8 cellular contexts compared by ENCODE assay signal in genomic region chr2:240567137-240567871, GRCh38. TPM values are rescaled to one million over a fixed set of nuclear protein-coding genes. Genes with fewer than 3 reads are reported as not detected.
A peak's percentile ranks its signal among the peaks of the same experiment; 100 is the strongest.
DNase-seq lines count a peak whose midpoint lies in the region; ATAC-seq and TF ChIP-seq lines count a peak whose summit lies in the region.

No MANE protein-coding gene starts in this region.

- peak overlapping the region; percentile 76 for H3K4me3 Mint-ChIP-seq in mesothelial cell of epicardium

- peak in 1 of 2 experiments; percentile 59 for DNase-seq in HL-60 (ENCODE audit: low read depth in 1 of 2, low spot score in 1 of 2)
- DNase-seq in T-helper 22 cell (ENCODE audit: low read depth) = peak; percentile 28
- DNase-seq in dermis blood vessel endothelial cell = peak; percentile 27
- peak; percentile 14 to 38 for DNase-seq in mesothelial cell of epicardium (ENCODE audit: low spot score in 2 of 2, unreplicated experiment in 2 of 2)
- DNase-seq in uterus = peak; percentile 28 to 31
- DNase-seq in nucleus accumbens (lab: John Stamatoyannopoulos, UW) = no peak

- H3K27ac Mint-ChIP-seq in mesothelial cell of epicardium = peak overlapping the region; percentile 84

- peaks cover 28% of the 10 kb centered on the region for H3K4me1 Mint-ChIP-seq in mesothelial cell of epicardium

- H3K4me3 ChIP-seq in HL-60 (replicated peaks; ENCODE audit: insufficient read depth, low read length) (peak overlapping the region; percentile 56), uterus (peak overlapping the region; percentile 60 to 86)

- no peaks in the 10 kb centered on the region for H3K9me3 Mint-ChIP-seq in mesothelial cell of epicardium

- no peak for TF ChIP-seq POLR2A in uterus (IDR thresholded peaks at IDR 0.05)

- intact Hi-C loops in uterus (cut with DNase I; ENCODE audit: low total_unique reads) = no loop called here

- H3K36me3 ChIP-seq in uterus = no peaks in the 10 kb centered on the region

- H3K27me3 Mint-ChIP-seq in mesothelial cell of epicardium (ENCODE audit: low read depth) = no peaks in the 10 kb centered on the region

- H3K27ac ChIP-seq in HL-60 (replicated peaks) = peak overlapping the region; percentile 92
- peak overlapping the region; percentile 92 to 98 for H3K27ac ChIP-seq in uterus

- no peak for TF ChIP-seq CTCF in HL-60 (IDR thresholded peaks at IDR 0.05; ENCODE audit: insufficient read depth, low read length)
- TF ChIP-seq CTCF in mesothelial cell of epicardium (IDR thresholded peaks at IDR 0.05; ENCODE audit: unreplicated experiment) = no peak
- no peak for TF ChIP-seq CTCF in uterus (IDR thresholded peaks at IDR 0.05)

- ATAC-seq in GM18909 (IDR thresholded peaks at IDR 0.05; ENCODE audit: poor library complexity, unreplicated experiment) = no peak
- ATAC-seq in HG02970 (IDR thresholded peaks at IDR 0.05; ENCODE audit: low FRiP score, unreplicated experiment) = no peak

- no peaks in the 10 kb centered on the region for H3K9me3 ChIP-seq in uterus

- H3K4me1 ChIP-seq in uterus = peaks cover 8 to 29% of the 10 kb centered on the region in 2 donors

- H3K36me3 Mint-ChIP-seq in mesothelial cell of epicardium = peaks cover 3% of the 10 kb centered on the region

- H3K27me3 ChIP-seq in HL-60 (ENCODE audit: insufficient read depth, poor library complexity, severe bottlenecking) = no peaks in the 10 kb centered on the region
- H3K27me3 ChIP-seq in uterus = no peaks in the 10 kb centered on the region

RNA-seq across cellular contexts. Expression of gene RNPEPL1, which starts 1.0 kb away (rescaled TPM):
- total RNA-seq in dermis blood vessel endothelial cell (42.5 and 117 TPM in 2 replicates), mesothelial cell of epicardium (26.4 to 28.3 TPM (median 28.3 TPM) in 3 replicates), uterus (10 to 100 TPM in 2 of 4 donors, 1 to 10 TPM in 2; 7.2 to 38.7 (median 14.4) TPM)

RNA-seq across cellular contexts. Expression of gene DUSP28, which starts 7.1 kb away (rescaled TPM):
- total RNA-seq in dermis blood vessel endothelial cell (1.9 and 2.4 TPM in 2 replicates), mesothelial cell of epicardium (4.3 to 6.2 TPM (median 5.9 TPM) in 3 replicates), uterus (1 to 10 TPM in 3 of 4 donors, under 1 TPM in 1; 0.26 to 3.7 (median 2.6) TPM)

RNA-seq across cellular contexts. Expression of gene ANKMY1, which starts 9.5 kb away (rescaled TPM):
- total RNA-seq in dermis blood vessel endothelial cell (6.3 and 6.8 TPM in 2 replicates), mesothelial cell of epicardium (25.9 to 29.8 TPM (median 27.3 TPM) in 3 replicates), uterus (10 to 100 TPM; 13.3 to 40.8 (median 22.0) TPM)

RNA-seq across cellular contexts. Expression of gene CAPN10, which starts 19.2 kb away (rescaled TPM):
- total RNA-seq in dermis blood vessel endothelial cell (31.0 and 40.8 TPM in 2 replicates), mesothelial cell of epicardium (58.3 to 60.3 TPM (median 58.6 TPM) in 3 replicates), uterus (10 to 100 TPM in 3 of 4 donors, 1 to 10 TPM in 1; 2.8 to 39.6 (median 21.6) TPM)

RNA-seq across cellular contexts. Expression of gene GPR35, which starts 58.0 kb away (rescaled TPM):
- 0.33 and 0.85 TPM in 2 replicates for total RNA-seq in dermis blood vessel endothelial cell
- 5.4 to 6.0 TPM (median 6.0 TPM) in 3 replicates for total RNA-seq in mesothelial cell of epicardium
- 1 to 10 TPM in 2 of 4 donors, under 1 TPM in 1, not detected in 1; 0.51 to 7.9 (median 1.7) TPM for total RNA-seq in uterus

Comparison
In these comparisons a context has a peak if more than half of its experiments do, and no peak if none do; other contexts are left out.
1. DNase-seq: peak in T-helper 22 cell (single experiment), dermis blood vessel endothelial cell (single experiment), mesothelial cell of epicardium (2 of 2) and uterus (2 of 2); none in nucleus accumbens (0 of 56).